ENCODE assay signal across 15 cellular contexts in genomic region chr10:119337796-119338432, GRCh38.
DNase-seq lines count a peak whose midpoint lies in the region; ATAC-seq, FAIRE-seq and TF ChIP-seq lines count a peak whose summit lies in the region.
"Had no signal": no experiment of that assay in that cellular context is flagged by ENCODE, and none has a peak within 500 bp of the region (broad histone marks: within the 10 kb centered on the region; RNA-seq: fewer than 3 reads in every experiment).

No MANE protein-coding gene starts in this region.

- H3K4me3 ChIP-seq in left ventricle myocardium inferior (no peak overlapping the region), astrocyte of the cerebellum (ENCODE audit: low read depth, low read length) (no peak overlapping the region), HepG2 (replicated peaks in 1 of 3; ENCODE audit: insufficient read depth in 1 of 3, low read depth in 2 of 3, low read length in 3 of 3) (no peak overlapping the region)
- H3K4me3 ChIP-seq: thoracic aorta had no signal

- no peaks in the 10 kb centered on the region for H3K9me3 ChIP-seq in left ventricle myocardium inferior (replicated peaks)
- no peaks in the 10 kb centered on the region for H3K9me3 ChIP-seq in HepG2 (ENCODE audit: low read length)
- H3K9me3 ChIP-seq: thoracic aorta had no signal

- TF ChIP-seq EP300 in HepG2 (IDR thresholded peaks at IDR 0.05; ENCODE audit: low read depth in 2 of 2, low read length in 2 of 2) (no peak), HepG2 (CRISPR knock-in tag; IDR thresholded peaks at IDR 0.05; ENCODE audit: borderline replicate concordance) (no peak)

- DNase-seq in left ventricle myocardium inferior (no peak), left ventricle myocardium superior (no peak), astrocyte of the cerebellum (ENCODE audit: low read depth) (peak; percentile 51), HepG2 (ENCODE audit: low spot score) (no peak), substantia nigra (lab: John Stamatoyannopoulos, UW) (no peak)
- no peak for DNase-seq in activated T-cell treated with anti-CD3 and anti-CD28 coated beads, Interleukin-2, amount 50 U/mL, for 1 hour
- DNase-seq in activated CD8-positive, alpha-beta T cell treated with anti-CD3 and anti-CD28 coated beads for 36 hours, result no peak
- no peak for DNase-seq in activated CD4-positive, alpha-beta T cell treated with anti-CD3 and anti-CD28 coated beads, Interleukin-2, amount 50 U/mL, for 1 hour
- DNase-seq: activated CD8-positive, alpha-beta memory T cell treated with anti-CD3 and anti-CD28 coated beads for 24 hours; activated naive CD4-positive, alpha-beta T cell treated with anti-CD3 and anti-CD28 coated beads, Interleukin-2, amount 50 U/mL, for 16 hours; DMS79 treated with DMSO at 0.1 percent for 48 hours; KG1 had no signal

- H3K27me3 ChIP-seq in left ventricle myocardium inferior (ENCODE audit: low read depth) (no peaks in the 10 kb centered on the region), HepG2 (ENCODE audit: control insufficient read depth in 1 of 2, insufficient read depth in 2 of 2, low read length in 2 of 2) (no peaks in the 10 kb centered on the region)

- H3K4me1 ChIP-seq in left ventricle myocardium inferior, result peaks cover 99% of the 10 kb centered on the region
- peaks cover 49% of the 10 kb centered on the region for H3K4me1 ChIP-seq in HepG2 (ENCODE audit: insufficient read depth, low read length)

- H3K36me3 Mint-ChIP-seq in activated CD8-positive, alpha-beta T cell treated with anti-CD3 and anti-CD28 coated beads for 36 hours (ENCODE audit: low read depth), result peaks cover 5% of the 10 kb centered on the region

- peak overlapping the region; percentile 93 for H3K27ac ChIP-seq in left ventricle myocardium inferior (replicated peaks)
- no peak overlapping the region for H3K27ac ChIP-seq in HepG2 (ENCODE audit: extremely low read length, insufficient read depth, low read length)
- H3K27ac ChIP-seq in substantia nigra (ENCODE audit: low read depth, low read length, poor library complexity, severe bottlenecking), result no peak overlapping the region
- H3K27ac ChIP-seq: thoracic aorta had no signal

- no peak overlapping the region for H3K4me2 ChIP-seq in HepG2 (ENCODE audit: low read depth, low read length)

- in situ Hi-C loops in astrocyte of the cerebellum (cut with HindIII; ENCODE audit: low sequenced_read_pairs) (no loop called here), HepG2 (cut with HindIII; ENCODE audit: extremely low pct_ligation_motif_present, low pct_unique_long_range_greater_than_20kb) (no loop called here)

- no peak overlapping the region for H3K27ac Mint-ChIP-seq in activated CD8-positive, alpha-beta T cell treated with anti-CD3 and anti-CD28 coated beads for 36 hours
- H3K27ac Mint-ChIP-seq: dendritic cell treated with granulocyte-macrophage colony-stimulating factor and Interleukin-4, amounts not matched to agents 40 ng/mL and 50 ng/mL, for 4 days had no signal

- TF ChIP-seq CTCF in left ventricle myocardium inferior (IDR thresholded peaks at IDR 0.05; ENCODE audit: borderline replicate concordance) (no peak), astrocyte of the cerebellum (IDR thresholded peaks at IDR 0.05; ENCODE audit: low read depth, low read length, missing control alignments) (no peak), HepG2 (CRISPR knock-in tag; IDR thresholded peaks at IDR 0.05) (no peak)
- TF ChIP-seq CTCF in activated CD8-positive, alpha-beta T cell treated with anti-CD3 and anti-CD28 coated beads for 36 hours (IDR thresholded peaks at IDR 0.05), result no peak

- H3K36me3 ChIP-seq in left ventricle myocardium inferior (no peaks in the 10 kb centered on the region), HepG2 (replicated peaks in 1 of 2; ENCODE audit: control insufficient read depth in 1 of 2, insufficient read depth in 2 of 2, low read length in 2 of 2) (peaks cover 0 to 8% of the 10 kb centered on the region in 2 experiments; a peak in 3 of 5 replicates)
- H3K36me3 ChIP-seq: thoracic aorta had no signal

- intact Hi-C loops in left ventricle myocardium inferior (cut with micrococcal nuclease) (no loop called here), left ventricle myocardium superior (cut with micrococcal nuclease) (no loop called here), HepG2 (cut with micrococcal nuclease; ENCODE audit: unreplicated experiment) (no loop called here)
- intact Hi-C loops in activated CD8-positive, alpha-beta T cell treated with anti-CD3 and anti-CD28 coated beads for 36 hours (cut with micrococcal nuclease), result no loop called here

- no peak overlapping the region for H3K4me3 Mint-ChIP-seq in activated CD8-positive, alpha-beta T cell treated with anti-CD3 and anti-CD28 coated beads for 36 hours
- H3K4me3 Mint-ChIP-seq: dendritic cell treated with granulocyte-macrophage colony-stimulating factor and Interleukin-4, amounts not matched to agents 40 ng/mL and 50 ng/mL, for 4 days had no signal

- no peaks in the 10 kb centered on the region for H4K20me1 ChIP-seq in HepG2 (ENCODE audit: insufficient read depth, low read length)

- no peak for TF ChIP-seq RAD21 in HepG2 (CRISPR knock-in tag; IDR thresholded peaks at IDR 0.05)

- POLR2A ChIA-PET in HepG2 (lab: Yijun Ruan, JAX), result interaction anchor here (1.0 to 2.9 kb wide), 3 partner anchors 15 to 84 kb away, joined by 3 to 12 read pairs (median 5); no protein-coding TSS in a partner anchor
- POLR2A ChIA-PET in activated CD8-positive, alpha-beta T cell treated with anti-CD3 and anti-CD28 coated beads for 36 hours (lab: Charles Lee), result no interaction called here

- no peaks in the 10 kb centered on the region for H3K27me3 Mint-ChIP-seq in activated CD8-positive, alpha-beta T cell treated with anti-CD3 and anti-CD28 coated beads for 36 hours
- H3K27me3 Mint-ChIP-seq: dendritic cell treated with granulocyte-macrophage colony-stimulating factor and Interleukin-4, amounts not matched to agents 40 ng/mL and 50 ng/mL, for 4 days had no signal

- H3K4me1 Mint-ChIP-seq in activated CD8-positive, alpha-beta T cell treated with anti-CD3 and anti-CD28 coated beads for 36 hours (ENCODE audit: low read depth), result peaks cover 25% of the 10 kb centered on the region

- CTCF ChIA-PET in HepG2 (lab: Yijun Ruan, JAX; ENCODE audit: low intra/inter-chr PET ratio, low total read pairs), result no interaction called here
- CTCF ChIA-PET in activated CD8-positive, alpha-beta T cell treated with anti-CD3 and anti-CD28 coated beads for 36 hours (lab: Charles Lee), result interaction anchor here (1.5 kb wide), 1 partner anchor 73 kb away, joined by 4 read pairs; no protein-coding TSS in a partner anchor

- no peaks in the 10 kb centered on the region for H3K9me3 Mint-ChIP-seq in activated CD8-positive, alpha-beta T cell treated with anti-CD3 and anti-CD28 coated beads for 36 hours
- H3K9me3 Mint-ChIP-seq: dendritic cell treated with granulocyte-macrophage colony-stimulating factor and Interleukin-4, amounts not matched to agents 40 ng/mL and 50 ng/mL, for 4 days had no signal

- ATAC-seq in left ventricle myocardium superior (no peak), HepG2 (no peak)
- ATAC-seq in activated CD8-positive, alpha-beta T cell treated with anti-CD3 and anti-CD28 coated beads for 36 hours, result no peak
- ATAC-seq: right cardiac atrium had no signal

- BruUV-seq in HepG2 (replicated peaks; lab: Mats Ljungman, UMichigan), result no TSS peak

- H3K79me2 ChIP-seq in HepG2 (ENCODE audit: insufficient read depth, low read length), result no peaks in the 10 kb centered on the region

- WGBS in HepG2 (ENCODE audit: low lambda C conversion rate), result 95% methylated on average over 7 of the region's 8 CpGs

- no peak for FAIRE-seq in HepG2 (lab: Jason Lieb, UNC)

- no peak overlapping the region for H2AFZ ChIP-seq in HepG2 (ENCODE audit: low read length)

- no peak for TF ChIP-seq POLR2A in HepG2 (IDR thresholded peaks at IDR 0.05; ENCODE audit: insufficient read depth in 1 of 2, low read depth in 2 of 2, low read length in 2 of 2)

- H3K9ac ChIP-seq in HepG2 (ENCODE audit: insufficient read depth, low read depth, low read length), result no peak overlapping the region

TF ChIP-seq in HepG2, 621 proteins besides CTCF, POLR2A, EP300 and RAD21:
- no peak for TF ChIP-seq PRDM4 (CRISPR knock-in tag; IDR thresholded peaks at IDR 0.05; ENCODE audit: borderline replicate concordance)
- no peak for TF ChIP-seq RNF2 (conservative IDR thresholded peaks at IDR 0.05; ENCODE audit: low read depth)
- no peak for TF ChIP-seq KDM3A (CRISPR knock-in tag; IDR thresholded peaks at IDR 0.05; ENCODE audit: low read depth)
- no peak for TF ChIP-seq ZNF775 (CRISPR knock-in tag; IDR thresholded peaks at IDR 0.05; ENCODE audit: borderline replicate concordance)
- no peak for TF ChIP-seq GABPA (IDR thresholded peaks at IDR 0.05; ENCODE audit: low read depth, low read length)
- no peak for TF ChIP-seq GABPA (CRISPR knock-in tag; IDR thresholded peaks at IDR 0.05; ENCODE audit: low read depth)
- peak; percentile 80 for TF ChIP-seq ZNF652 (CRISPR knock-in tag; IDR thresholded peaks at IDR 0.05; ENCODE audit: borderline replicate concordance, low read depth)
- no peak for TF ChIP-seq NKX3-1 (CRISPR knock-in tag; IDR thresholded peaks at IDR 0.05)
- no peak for TF ChIP-seq PAWR (CRISPR knock-in tag; IDR thresholded peaks at IDR 0.05; ENCODE audit: borderline replicate concordance)
TF ChIP-seq in HepG2: peak in this region for 1.
